1 cellular context compared by ENCODE assay signal in genomic region chr10:92801978-92802872, GRCh38.
TF ChIP-seq lines count a peak whose summit lies in the region.

No MANE protein-coding gene starts in this region.

TF ChIP-seq in HepG2, 621 proteins besides CTCF, POLR2A, EP300 and RAD21:
- peak; percentile 54 for TF ChIP-seq ATF7 (IDR thresholded peaks at IDR 0.05)
- TF ChIP-seq ATF7 (CRISPR knock-in tag; IDR thresholded peaks at IDR 0.05): no peak
- TF ChIP-seq CREB1 (IDR thresholded peaks at IDR 0.05): 0 out of 2 replicates have a peak, but pooled peaks have one; percentile 27
- TF ChIP-seq CREB1 (CRISPR knock-in tag; IDR thresholded peaks at IDR 0.05): no peak
- TF ChIP-seq ZNF564 (CRISPR knock-in tag; IDR thresholded peaks at IDR 0.05): no peak
- TF ChIP-seq YEATS4 (CRISPR knock-in tag; IDR thresholded peaks at IDR 0.05; ENCODE audit: borderline replicate concordance): no peak
- TF ChIP-seq AGO1 (IDR thresholded peaks at IDR 0.05; ENCODE audit: low read depth, low read length, poor library complexity, severe bottlenecking): no peak
- TF ChIP-seq ZNF318 (CRISPR knock-in tag; IDR thresholded peaks at IDR 0.05): no peak
- no peak for TF ChIP-seq ZNF615 (CRISPR knock-in tag; IDR thresholded peaks at IDR 0.05; ENCODE audit: borderline replicate concordance)
- no peak for TF ChIP-seq CHD2 (IDR thresholded peaks at IDR 0.05; ENCODE audit: low read depth, low read length)
- TF ChIP-seq KMT2B (CRISPR knock-in tag; IDR thresholded peaks at IDR 0.05): no peak
- TF ChIP-seq ZNF143 (CRISPR knock-in tag; IDR thresholded peaks at IDR 0.05): peak; percentile 53
- TF ChIP-seq THAP11 (CRISPR knock-in tag; IDR thresholded peaks at IDR 0.05): peak; percentile 85
